22 cellular contexts compared by ENCODE assay signal in genomic region chr2:124607679-124608078, GRCh38.
"Had no signal": no experiment of that assay in that cellular context is flagged by ENCODE, and none has a peak within 500 bp of the region (broad histone marks: within the 10 kb centered on the region; RNA-seq: fewer than 3 reads in every experiment).

No MANE protein-coding gene starts in this region.

- DNase-seq: cortex of kidney; effector memory CD4-positive, alpha-beta T cell; gastrocnemius medialis; heart right ventricle; immature natural killer cell; left ventricle myocardium superior; mesenchymal stem cell; naive thymus-derived CD4-positive, alpha-beta T cell; nephron progenitor cell; stimulated activated CD4-positive, alpha-beta T cell treated with anti-CD3 and anti-CD28 coated beads, Interleukin-2, amount 100 ng/mL, for 48 hours; stimulated activated naive CD4-positive, alpha-beta T cell treated with Interleukin-2 at 50 U/mL for 16 hours; thyroid gland; upper lobe of left lung had no signal

- H3K27ac ChIP-seq: epithelial cell of prostate, esophagus muscularis mucosa, gastrocnemius medialis, heart right ventricle, neutrophil, right atrium auricular region, suprapubic skin, thyroid gland, upper lobe of left lung, vagina had no signal

- H3K36me3 ChIP-seq: esophagus muscularis mucosa, gastrocnemius medialis, heart right ventricle, neutrophil, right atrium auricular region, suprapubic skin, thyroid gland, upper lobe of left lung, vagina had no signal

- ATAC-seq: gastrocnemius medialis; heart right ventricle; left ventricle myocardium superior; naive thymus-derived CD4-positive, alpha-beta T cell had no signal

- H3K9me3 ChIP-seq: esophagus muscularis mucosa, gastrocnemius medialis, heart right ventricle, neutrophil, right atrium auricular region, suprapubic skin, thyroid gland, upper lobe of left lung, vagina had no signal

- FAIRE-seq: keratinocyte had no signal

- H3K4me1 ChIP-seq: esophagus muscularis mucosa, gastrocnemius medialis, heart right ventricle, right atrium auricular region, suprapubic skin, thyroid gland, upper lobe of left lung, vagina had no signal

- H3K27me3 ChIP-seq: esophagus muscularis mucosa, gastrocnemius medialis, heart right ventricle, neutrophil, right atrium auricular region, suprapubic skin, thyroid gland, upper lobe of left lung, vagina had no signal

- H3K4me3 ChIP-seq: esophagus muscularis mucosa, gastrocnemius medialis, heart right ventricle, lung, right atrium auricular region, smooth muscle cell, suprapubic skin, thyroid gland, upper lobe of left lung, vagina had no signal

- H3K4me2 ChIP-seq: smooth muscle cell had no signal
